Comparison of ENCODE assay signal across 20 cellular contexts in the genomic region with DNA sequence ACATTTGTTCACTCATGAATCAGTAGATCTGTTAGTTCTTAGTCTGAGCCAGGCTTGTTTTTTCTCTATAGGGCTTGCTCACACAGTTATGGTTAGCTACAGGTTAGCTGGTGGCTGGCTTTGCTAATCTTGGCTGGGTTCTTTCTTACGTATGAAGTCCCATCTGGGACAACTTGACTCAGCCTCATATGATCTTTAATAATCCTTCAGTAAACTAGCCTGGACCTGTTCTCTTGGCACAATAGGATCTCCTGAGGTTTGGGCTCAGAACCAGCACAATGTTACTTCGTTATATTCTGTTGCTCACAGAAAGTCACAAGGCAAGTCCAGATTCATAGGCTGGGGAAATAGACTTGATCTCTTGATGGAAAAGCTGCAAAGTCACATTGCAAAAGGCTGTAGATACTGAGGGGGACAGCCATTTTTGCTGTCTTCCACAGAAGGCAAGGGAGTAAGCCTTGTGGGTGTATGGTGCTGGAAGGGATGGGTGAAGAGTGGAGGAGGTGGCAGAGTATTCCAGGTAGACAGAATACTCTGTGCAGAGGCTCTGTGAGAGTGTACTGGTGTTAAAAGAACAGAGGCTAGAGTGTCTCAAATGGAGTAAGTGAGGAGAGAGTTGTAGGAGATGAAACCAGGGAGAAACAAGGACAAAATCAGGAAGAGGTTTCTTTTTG. TPM values are rescaled to one million over a fixed set of nuclear protein-coding genes. Genes with fewer than 3 reads are reported as not detected.
DNase-seq lines count a peak whose midpoint lies in the region; ATAC-seq and TF ChIP-seq lines count a peak whose summit lies in the region.
"Had no signal": no experiment of that assay in that cellular context is flagged by ENCODE, and none has a peak within 500 bp of the region (broad histone marks: within the 10 kb centered on the region; RNA-seq: fewer than 3 reads in every experiment).

No MANE protein-coding gene starts in this region.

- no peaks in the 10 kb centered on the region for H4K20me1 ChIP-seq in MM.1S (ENCODE audit: insufficient read depth, low read length)

- H3K9me3 ChIP-seq in WERI-Rb-1 (ENCODE audit: severe bottlenecking) (no peaks in the 10 kb centered on the region), skeletal muscle tissue (ENCODE audit: control insufficient read depth in 3 of 3, low read length in 3 of 3) (peaks cover 0 to 2% (median 0%) of the 10 kb centered on the region in 3 donors), MM.1S (replicated peaks; ENCODE audit: insufficient read depth, low read length) (no peaks in the 10 kb centered on the region)
- H3K9me3 ChIP-seq: body of pancreas, transverse colon had no signal

- H3K9me2 ChIP-seq in MM.1S (replicated peaks; ENCODE audit: insufficient read depth, low read length), result no peaks in the 10 kb centered on the region

- no peaks in the 10 kb centered on the region for H3K27me3 ChIP-seq in WERI-Rb-1 (ENCODE audit: insufficient read depth, low read depth, severe bottlenecking)
- H3K27me3 ChIP-seq in skeletal muscle tissue (ENCODE audit: control insufficient read depth in 3 of 3, insufficient read depth in 3 of 3, low read length in 3 of 3), result no peaks in the 10 kb centered on the region
- no peaks in the 10 kb centered on the region for H3K27me3 ChIP-seq in MM.1S (replicated peaks; ENCODE audit: insufficient read depth, low read length)
- H3K27me3 ChIP-seq: body of pancreas, transverse colon had no signal

- no peak overlapping the region for H3K4me2 ChIP-seq in MM.1S (ENCODE audit: low read depth, low read length)

- H3K27ac ChIP-seq in WERI-Rb-1 (no peak overlapping the region; the same call in 1 of the 2 replicates), skeletal muscle tissue (ENCODE audit: low read depth, low read length) (peak overlapping the region; percentile 87), MM.1S (ENCODE audit: low read length) (no peak overlapping the region)
- H3K27ac ChIP-seq: body of pancreas, transverse colon had no signal

- no peaks in the 10 kb centered on the region; the same call in 1 of the 2 replicates for H3F3A ChIP-seq in MM.1S (ENCODE audit: insufficient read depth, low read length)

- DNase-seq in HCEC 1CT (peak; percentile 40), WERI-Rb-1 (peak; percentile 11), fibroblast of peridontal ligament (ENCODE audit: extremely low read depth) (peak; percentile 98), MM.1S (no peak), NAMALWA (ENCODE audit: low spot score) (no peak)
- no peak for DNase-seq in activated CD4-positive, CD25-positive, alpha-beta regulatory T cell (lab: John Stamatoyannopoulos, UW)
- DNase-seq: activated B cell treated with CpG ODN at 0.5 μM for 24 hours; activated gamma-delta T cell treated with Interleukin-2 at 50 U/mL for 16 hours; CD4-positive, CD25-positive, alpha-beta regulatory T cell; DND-41; effector memory CD4-positive, alpha-beta T cell; GOT3; kidney; midbrain; small intestine; transverse colon had no signal

- H3K9ac ChIP-seq in skeletal muscle tissue (ENCODE audit: low read depth in 1 of 3, low read length in 3 of 3) (peak overlapping the region in 1 of 3 donors; percentile 34), MM.1S (ENCODE audit: low read length) (no peak overlapping the region)

- no peak overlapping the region for H3K4me3 ChIP-seq in WERI-Rb-1 (ENCODE audit: low read depth, low read length)
- no peak overlapping the region for H3K4me3 ChIP-seq in skeletal muscle tissue (ENCODE audit: low read length in 3 of 3)
- no peak overlapping the region for H3K4me3 ChIP-seq in MM.1S (ENCODE audit: low read length)
- H3K4me3 ChIP-seq: body of pancreas, transverse colon had no signal

- ATAC-seq in GM19328 (IDR thresholded peaks at IDR 0.05; ENCODE audit: unreplicated experiment), result no peak
- ATAC-seq: body of pancreas, HepG2 had no signal

- no peak overlapping the region for H2AFZ ChIP-seq in MM.1S (ENCODE audit: low read length)

- no peaks in the 10 kb centered on the region for H3K36me3 ChIP-seq in WERI-Rb-1
- no peaks in the 10 kb centered on the region for H3K36me3 ChIP-seq in skeletal muscle tissue (ENCODE audit: control insufficient read depth in 3 of 3, insufficient read depth in 3 of 3, low read length in 3 of 3)
- no peaks in the 10 kb centered on the region for H3K36me3 ChIP-seq in MM.1S (replicated peaks; ENCODE audit: insufficient read depth, low read length)
- H3K36me3 ChIP-seq: transverse colon had no signal

- TF ChIP-seq CTCF in WERI-Rb-1 (IDR thresholded peaks at IDR 0.05; ENCODE audit: low read depth, low read length) (no peak), MM.1S (IDR thresholded peaks at IDR 0.05; ENCODE audit: low read length) (no peak)

- no peaks in the 10 kb centered on the region for H3K79me2 ChIP-seq in MM.1S (ENCODE audit: low read length)

- peaks cover 3 to 5% (median 4%) of the 10 kb centered on the region in 3 donors for H3K4me1 ChIP-seq in skeletal muscle tissue (ENCODE audit: control insufficient read depth in 3 of 3, insufficient read depth in 3 of 3, low read length in 3 of 3)
- no peaks in the 10 kb centered on the region for H3K4me1 ChIP-seq in MM.1S (ENCODE audit: low read length)
- H3K4me1 ChIP-seq: body of pancreas, transverse colon had no signal

RNA-seq across cellular contexts. Expression of a gene that starts 24.4 kb away (rescaled TPM):
- 4.7 TPM for total RNA-seq in skeletal muscle tissue

RNA-seq across cellular contexts. Expression of a gene that starts 24.7 kb away (rescaled TPM):
- 14.1 TPM for total RNA-seq in skeletal muscle tissue

RNA-seq across cellular contexts. Expression of a gene that starts 45.5 kb away (rescaled TPM):
- total RNA-seq in skeletal muscle tissue, result 144 TPM

Comparison
In these comparisons a context has a peak if more than half of its experiments do, and no peak if none do; other contexts are left out.
1. DNase-seq: peak in HCEC 1CT (single experiment), WERI-Rb-1 (single experiment) and fibroblast of peridontal ligament (single experiment); none in MM.1S (single experiment), NAMALWA (single experiment) and activated CD4-positive, CD25-positive, alpha-beta regulatory T cell (0 of 4).